Comparison of ENCODE assay signal across 21 cellular contexts in genomic region chr20:12775041-12775440, GRCh38.
A peak's percentile ranks its signal among the peaks of the same experiment; 100 is the strongest.
DNase-seq lines count a peak whose midpoint lies in the region; ATAC-seq and TF ChIP-seq lines count a peak whose summit lies in the region.
"Had no signal": no experiment of that assay in that cellular context is flagged by ENCODE, and none has a peak within 500 bp of the region (broad histone marks: within the 10 kb centered on the region; RNA-seq: fewer than 3 reads in every experiment).

No MANE protein-coding gene starts in this region.

- H3K27me3 ChIP-seq in body of pancreas (no peaks in the 10 kb centered on the region), prostate gland (replicated peaks; ENCODE audit: insufficient read depth) (no peaks in the 10 kb centered on the region)
- no peaks in the 10 kb centered on the region for H3K27me3 ChIP-seq in CD8-positive, alpha-beta T cell (ENCODE audit: insufficient read depth, low read length)

- DNase-seq in NCI-H82 (lab: John Stamatoyannopoulos, UW) (peak; percentile 41), NCI-H82 treated with DMSO at 0.1 percent for 48 hours (lab: John Stamatoyannopoulos, UW; ENCODE audit: unreplicated experiment) (no peak), body of pancreas (no peak), left kidney (ENCODE audit: low read depth, low spot score) (peak; percentile 83), prostate gland (ENCODE audit: low spot score) (peak; percentile 46), cardiac septum (ENCODE audit: low spot score) (no peak)
- no peak for DNase-seq in stimulated activated CD8-positive, alpha-beta memory T cell treated with anti-CD3 and anti-CD28 coated beads, Interleukin-4, amount 100 ng/mL, for 48 hours
- DNase-seq in CD8-positive, alpha-beta T cell: no peak
- DNase-seq: EL; GF-D8; KG1; NCI-H1092; NCI-H146; NCI-H2029; NCI-H226; NCI-H524 treated with DMSO at 0.1 percent for 48 hours; NK-92 treated with Interleukin-12 subunit alpha and Interleukin-12 subunit beta, amount 100 ng/mL, for 24 hours; SIG-M5 had no signal

- peaks cover 11% of the 10 kb centered on the region for H3K9me3 Mint-ChIP-seq in CD8-positive, alpha-beta T cell

- POLR2A ChIA-PET in CD8-positive, alpha-beta T cell (lab: Charles Lee): no interaction called here

- peak; percentile 90 for ATAC-seq in body of pancreas
- no peak for ATAC-seq in CD8-positive, alpha-beta T cell
- ATAC-seq: Panc1 had no signal

- TF ChIP-seq CTCF in body of pancreas (IDR thresholded peaks at IDR 0.05) (no peak), prostate gland (IDR thresholded peaks at IDR 0.05) (no peak)
- no peak for TF ChIP-seq CTCF in CD8-positive, alpha-beta T cell (IDR thresholded peaks at IDR 0.05)

- 36 to 37% methylated on average over 5 of the region's 5 CpGs for WGBS in body of pancreas, 2 donors
- WGBS in prostate gland: 14% methylated on average over 5 of the region's 5 CpGs

- H3K27me3 Mint-ChIP-seq in CD8-positive, alpha-beta T cell (ENCODE audit: low read depth): no peaks in the 10 kb centered on the region
- H3K27me3 Mint-ChIP-seq: B cell had no signal

- H3K36me3 Mint-ChIP-seq in CD8-positive, alpha-beta T cell: no peaks in the 10 kb centered on the region
- H3K36me3 Mint-ChIP-seq: CD14-positive monocyte had no signal

- H3K27ac Mint-ChIP-seq in CD8-positive, alpha-beta T cell: no peak overlapping the region
- H3K27ac Mint-ChIP-seq: B cell, CD14-positive monocyte had no signal

- H3K27ac ChIP-seq in body of pancreas (peak overlapping the region in 2 of 4 donors; percentile 10 to 34), prostate gland (no peak overlapping the region)
- no peak overlapping the region for H3K27ac ChIP-seq in CD8-positive, alpha-beta T cell (ENCODE audit: low read depth, low read length)

- H3K4me1 Mint-ChIP-seq in CD8-positive, alpha-beta T cell (ENCODE audit: low read depth): no peaks in the 10 kb centered on the region
- H3K4me1 Mint-ChIP-seq: B cell, CD14-positive monocyte had no signal

- TF ChIP-seq POLR2A in body of pancreas (IDR thresholded peaks at IDR 0.05) (no peak), prostate gland (IDR thresholded peaks at IDR 0.05) (no peak)

- H3K36me3 ChIP-seq in body of pancreas (replicated peaks in 1 of 2; ENCODE audit: insufficient read depth in 1 of 2, low read depth in 2 of 2) (no peaks in the 10 kb centered on the region), prostate gland (no peaks in the 10 kb centered on the region)
- no peaks in the 10 kb centered on the region for H3K36me3 ChIP-seq in CD8-positive, alpha-beta T cell (ENCODE audit: insufficient read depth, low read length)

- no peaks in the 10 kb centered on the region for H3K9me3 ChIP-seq in body of pancreas
- no peaks in the 10 kb centered on the region for H3K9me3 ChIP-seq in prostate gland
- no peaks in the 10 kb centered on the region for H3K9me3 ChIP-seq in CD8-positive, alpha-beta T cell (ENCODE audit: low read length)

- CTCF ChIA-PET in CD8-positive, alpha-beta T cell (lab: Charles Lee): no interaction called here

- no peaks in the 10 kb centered on the region for H3K4me1 ChIP-seq in body of pancreas
- H3K4me1 ChIP-seq in prostate gland (replicated peaks): no peaks in the 10 kb centered on the region
- H3K4me1 ChIP-seq in CD8-positive, alpha-beta T cell (ENCODE audit: insufficient read depth, low read length): no peaks in the 10 kb centered on the region

- intact Hi-C loops in body of pancreas (cut with DNase I): no loop called here
- intact Hi-C loops in prostate gland (cut with DNase I): no loop called here
- intact Hi-C loops in cardiac septum (cut with DNase I): no loop called here
- intact Hi-C loops in CD8-positive, alpha-beta T cell (cut with DNase I, micrococcal nuclease): no loop called here

- H3K4me3 ChIP-seq in body of pancreas (no peak overlapping the region), prostate gland (no peak overlapping the region)
- H3K4me3 ChIP-seq in CD8-positive, alpha-beta T cell (ENCODE audit: low read depth, low read length): no peak overlapping the region

- no peak overlapping the region for H3K4me3 Mint-ChIP-seq in CD8-positive, alpha-beta T cell
- H3K4me3 Mint-ChIP-seq: B cell, CD14-positive monocyte had no signal

Comparison
In these comparisons a context has a peak if more than half of its experiments do, and no peak if none do; other contexts are left out.
1. DNase-seq: peak in NCI-H82 (single experiment), left kidney (single experiment) and prostate gland (single experiment); none in NCI-H82 treated with DMSO at 0.1 percent for 48 hours (single experiment), body of pancreas (0 of 4), cardiac septum (single experiment), stimulated activated CD8-positive, alpha-beta memory T cell treated with anti-CD3 and anti-CD28 coated beads, Interleukin-4, amount 100 ng/mL, for 48 hours (single experiment) and CD8-positive, alpha-beta T cell (0 of 7).